39 cellular contexts compared by ENCODE assay signal in genomic region chr16:1101133-1101532, GRCh38. TPM values are rescaled to one million over a fixed set of nuclear protein-coding genes. Genes with fewer than 3 reads are reported as not detected.
"Had no signal": no experiment of that assay in that cellular context is flagged by ENCODE, and none has a peak within 500 bp of the region (broad histone marks: within the 10 kb centered on the region; RNA-seq: fewer than 3 reads in every experiment).

No MANE protein-coding gene starts in this region.

- H3K36me3 Mint-ChIP-seq: immature natural killer cell, type B pancreatic cell had no signal

- H3K9me3 ChIP-seq: gastroesophageal sphincter, neutrophil, vagina had no signal

- H3K4me1 Mint-ChIP-seq: activated CD4-positive, alpha-beta memory T cell treated with anti-CD3 and anti-CD28 coated beads, Interleukin-2, amount 10 ng/mL, durations not matched to agents 7 days and 5 days; activated CD4-positive, alpha-beta T cell treated with anti-CD3 and anti-CD28 coated beads, Interleukin-2, amount 10 ng/mL, durations not matched to agents 7 days and 5 days; immature natural killer cell; nephron had no signal

- H3K27ac Mint-ChIP-seq: activated CD4-positive, alpha-beta memory T cell treated with anti-CD3 and anti-CD28 coated beads, Interleukin-2, amount 10 ng/mL, durations not matched to agents 7 days and 5 days; activated CD4-positive, alpha-beta T cell treated with anti-CD3 and anti-CD28 coated beads, Interleukin-2, amount 10 ng/mL, durations not matched to agents 7 days and 5 days; activated T-cell treated with anti-CD3 and anti-CD28 coated beads, Interleukin-2, amount 50 U/mL, for 24 hours; effector memory CD8-positive, alpha-beta T cell; immature natural killer cell; nephron; stimulated activated naive CD8-positive, alpha-beta T cell treated with anti-CD3 and anti-CD28 coated beads, Interleukin-15, Interleukin-2, amounts not matched to agents 100 ng/mL and 50 ng/mL, for 24 hours; type B pancreatic cell had no signal

- H3K9me3 Mint-ChIP-seq: activated CD4-positive, alpha-beta memory T cell treated with anti-CD3 and anti-CD28 coated beads, Interleukin-2, amount 10 ng/mL, durations not matched to agents 7 days and 5 days; activated CD4-positive, alpha-beta T cell treated with anti-CD3 and anti-CD28 coated beads, Interleukin-2, amount 10 ng/mL, durations not matched to agents 7 days and 5 days; activated T-cell treated with anti-CD3 and anti-CD28 coated beads, Interleukin-2, amount 50 U/mL, for 24 hours; effector memory CD8-positive, alpha-beta T cell; immature natural killer cell; nephron; stimulated activated naive CD8-positive, alpha-beta T cell treated with anti-CD3 and anti-CD28 coated beads, Interleukin-15, Interleukin-2, amounts not matched to agents 100 ng/mL and 50 ng/mL, for 24 hours; type B pancreatic cell had no signal

- H3K27me3 Mint-ChIP-seq: activated CD4-positive, alpha-beta memory T cell treated with anti-CD3 and anti-CD28 coated beads, Interleukin-2, amount 10 ng/mL, durations not matched to agents 7 days and 5 days; activated CD4-positive, alpha-beta T cell treated with anti-CD3 and anti-CD28 coated beads, Interleukin-2, amount 10 ng/mL, durations not matched to agents 7 days and 5 days had no signal

- H3K4me3 ChIP-seq: gastroesophageal sphincter, hepatocyte, skin epidermis, vagina had no signal

- H3K27ac ChIP-seq: brain microvascular endothelial cell, gastroesophageal sphincter, hepatocyte, neutrophil, skin epidermis, vagina, WERI-Rb-1 had no signal

- H3K27me3 ChIP-seq: hepatocyte, vagina had no signal

- DNase-seq: activated CD4-positive, alpha-beta memory T cell treated with anti-CD3 and anti-CD28 coated beads, Interleukin-2, amount 10 ng/mL, durations not matched to agents 7 days and 5 days; activated CD4-positive, alpha-beta T cell treated with anti-CD3 and anti-CD28 coated beads, Interleukin-2, amount 10 ng/mL, durations not matched to agents 7 days and 5 days; activated CD8-positive, alpha-beta memory T cell treated with anti-CD3 and anti-CD28 coated beads, Interleukin-2, amount 50 U/mL, for 48 hours; activated gamma-delta T cell treated with Interleukin-2 at 50 U/mL for 16 hours; activated naive CD4-positive, alpha-beta T cell treated with anti-CD3 and anti-CD28 coated beads, Interleukin-2, amount 50 U/mL, for 16 hours; activated T-cell treated with anti-CD3 and anti-CD28 coated beads, Interleukin-2, amount 50 U/mL, for 24 hours; amniotic stem cell; brain microvascular endothelial cell; cortex of kidney; effector memory CD8-positive, alpha-beta T cell; immature natural killer cell; kidney; left colon; mammary epithelial cell; stimulated activated CD4-positive, alpha-beta T cell treated with anti-CD3 and anti-CD28 coated beads, Interleukin-12 subunit alpha, Interleukin-12 subunit beta, amount 100 ng/mL, for 4 hours; stimulated activated CD4-positive, alpha-beta T cell treated with anti-CD3 and anti-CD28 coated beads, Interleukin-4, amount 100 ng/mL, for 1 hour; WERI-Rb-1 had no signal

- H3K4me3 Mint-ChIP-seq: activated CD4-positive, alpha-beta memory T cell treated with anti-CD3 and anti-CD28 coated beads, Interleukin-2, amount 10 ng/mL, durations not matched to agents 7 days and 5 days; activated CD4-positive, alpha-beta T cell treated with anti-CD3 and anti-CD28 coated beads, Interleukin-2, amount 10 ng/mL, durations not matched to agents 7 days and 5 days; activated T-cell treated with anti-CD3 and anti-CD28 coated beads, Interleukin-2, amount 50 U/mL, for 24 hours; effector memory CD8-positive, alpha-beta T cell; immature natural killer cell; nephron; stimulated activated naive CD8-positive, alpha-beta T cell treated with anti-CD3 and anti-CD28 coated beads, Interleukin-15, Interleukin-2, amounts not matched to agents 100 ng/mL and 50 ng/mL, for 24 hours; type B pancreatic cell had no signal

- H3K36me3 ChIP-seq: brain microvascular endothelial cell, gastroesophageal sphincter, neutrophil, vagina, WERI-Rb-1 had no signal

RNA-seq across cellular contexts. Expression of gene C1QTNF8, which starts 5.1 kb away (rescaled TPM):
- total RNA-seq: activated CD4-positive, alpha-beta memory T cell treated with anti-CD3 and anti-CD28 coated beads, Interleukin-2, amount 10 ng/mL, durations not matched to agents 7 days and 5 days; activated CD4-positive, alpha-beta T cell treated with anti-CD3 and anti-CD28 coated beads, Interleukin-2, amount 10 ng/mL, durations not matched to agents 7 days and 5 days; astrocyte; cardiac septum; chondrocyte; endothelial cell of umbilical vein; fibroblast of lung; fibroblast of villous mesenchyme; gastroesophageal sphincter; hepatocyte; kidney; left colon; liver; mammary epithelial cell; mucosa of gallbladder; osteocyte; posterior vena cava; sciatic nerve; subcutaneous adipose tissue; vagina had no signal
- polyA plus RNA-seq: endothelial cell of umbilical vein, esophagus, fibroblast of lung, hepatocyte, immature natural killer cell, liver, mammary epithelial cell had no signal

RNA-seq across cellular contexts. Expression of gene SSTR5, which starts 28.6 kb away (rescaled TPM):
- total RNA-seq: activated CD4-positive, alpha-beta memory T cell treated with anti-CD3 and anti-CD28 coated beads, Interleukin-2, amount 10 ng/mL, durations not matched to agents 7 days and 5 days; activated CD4-positive, alpha-beta T cell treated with anti-CD3 and anti-CD28 coated beads, Interleukin-2, amount 10 ng/mL, durations not matched to agents 7 days and 5 days; astrocyte; chondrocyte; fibroblast of lung; fibroblast of villous mesenchyme; gastroesophageal sphincter; liver; mammary epithelial cell; osteocyte; posterior vena cava; sciatic nerve; subcutaneous adipose tissue had no signal
- polyA plus RNA-seq: fibroblast of lung, immature natural killer cell, liver, mammary epithelial cell, thymus had no signal

RNA-seq across cellular contexts. Expression of gene CACNA1H, which starts 51.8 kb away (rescaled TPM):
- total RNA-seq: endothelial cell of umbilical vein, mammary epithelial cell had no signal
